In the genomic region with DNA sequence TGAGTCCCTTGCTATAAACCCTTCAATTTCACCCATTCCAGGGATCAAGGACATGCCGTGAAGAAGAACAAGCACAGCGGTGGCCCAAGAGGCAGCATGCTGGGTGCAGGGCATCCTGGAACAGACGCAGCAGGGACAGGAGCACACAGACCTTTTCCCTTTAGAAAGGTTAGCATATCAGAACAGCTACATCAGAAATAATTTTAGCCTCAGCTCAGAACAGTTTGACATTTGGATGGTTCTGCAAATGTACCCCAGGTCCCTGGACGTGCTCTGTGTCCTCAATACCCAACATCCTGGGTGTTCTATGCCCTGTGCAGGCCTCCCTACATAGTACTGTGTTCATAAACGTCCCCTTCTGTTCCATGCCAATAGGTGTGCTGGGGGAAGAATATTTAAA, we compare ENCODE assay signal across 13 cellular contexts.
DNase-seq lines count a peak whose midpoint lies in the region; ATAC-seq and TF ChIP-seq lines count a peak whose summit lies in the region.
"Had no signal": no experiment of that assay in that cellular context is flagged by ENCODE, and none has a peak within 500 bp of the region (broad histone marks: within the 10 kb centered on the region; RNA-seq: fewer than 3 reads in every experiment).

No MANE protein-coding gene starts in this region.

- no peak for TF ChIP-seq CTCF in VCaP (conservative IDR thresholded peaks at IDR 0.05)
- no peak for TF ChIP-seq CTCF in left ventricle myocardium inferior (IDR thresholded peaks at IDR 0.05; ENCODE audit: borderline replicate concordance)
- no peak for TF ChIP-seq CTCF in psoas muscle (IDR thresholded peaks at IDR 0.05)
- no peak for TF ChIP-seq CTCF in omental fat pad (IDR thresholded peaks at IDR 0.05)

- H3K9me3 ChIP-seq in left ventricle myocardium inferior (replicated peaks), result peaks cover 11% of the 10 kb centered on the region
- H3K9me3 ChIP-seq in psoas muscle, result no peaks in the 10 kb centered on the region

- H3K36me3 ChIP-seq in left ventricle myocardium inferior, result peaks cover 45% of the 10 kb centered on the region
- H3K36me3 ChIP-seq in psoas muscle (ENCODE audit: insufficient read depth in 1 of 2, low read depth in 1 of 2), result peaks cover 8 to 61% of the 10 kb centered on the region in 2 donors

- no peaks in the 10 kb centered on the region for H3K27me3 ChIP-seq in left ventricle myocardium inferior (ENCODE audit: low read depth)
- H3K27me3 ChIP-seq in psoas muscle (ENCODE audit: insufficient read depth in 3 of 3, low read length in 2 of 3), result no peaks in the 10 kb centered on the region
- H3K27me3 ChIP-seq: BLaER1 treated with 17β-estradiol and CSF1 and Interleukin-3, amounts not matched to agents 10 nM and 100 nM had no signal

- ATAC-seq in Right ventricle myocardium superior (ENCODE audit: poor library complexity) (peak; percentile 69), psoas muscle (peak in 3 of 4 donors; percentile 50 to 70 (median 54)), GM18867 (IDR thresholded peaks at IDR 0.05; ENCODE audit: unreplicated experiment) (no peak), omental fat pad (ENCODE audit: low FRiP score) (no peak)
- ATAC-seq: CD8-positive, alpha-beta T cell had no signal

- peaks cover 52% of the 10 kb centered on the region for H3K4me1 ChIP-seq in left ventricle myocardium inferior
- no peaks in the 10 kb centered on the region for H3K4me1 ChIP-seq in psoas muscle
- H3K4me1 ChIP-seq: BLaER1 treated with 17β-estradiol and CSF1 and Interleukin-3, amounts not matched to agents 10 nM and 100 nM had no signal

- no peak overlapping the region for H3K4me3 ChIP-seq in left ventricle myocardium inferior
- H3K4me3 ChIP-seq in psoas muscle, result no peak overlapping the region
- H3K4me3 ChIP-seq: BLaER1 treated with 17β-estradiol and CSF1 and Interleukin-3, amounts not matched to agents 10 nM and 100 nM had no signal

- intact Hi-C loops in Right ventricle myocardium superior (cut with DNase I) (no loop called here), left ventricle myocardium inferior (cut with micrococcal nuclease) (loop anchor here (10.0 kb wide), 1 partner anchor 205 kb away; no protein-coding TSS in a partner anchor), psoas muscle (cut with DNase I) (no loop called here)

- peak overlapping the region; percentile 54; the same call in 1 of the 2 replicates for H3K27ac ChIP-seq in VCaP
- H3K27ac ChIP-seq in left ventricle myocardium inferior (replicated peaks), result peak overlapping the region; percentile 87
- peak overlapping the region; percentile 11 for H3K27ac ChIP-seq in psoas muscle
- no peak overlapping the region for H3K27ac ChIP-seq in caudate nucleus (ENCODE audit: low read depth, low read length)
- H3K27ac ChIP-seq: BLaER1 treated with 17β-estradiol and CSF1 and Interleukin-3, amounts not matched to agents 10 nM and 100 nM had no signal

- 35 to 65% (median 38%) methylated on average over 5 of the region's 5 CpGs for WGBS in psoas muscle, 3 donors

- DNase-seq in Right ventricle myocardium superior (peak; percentile 48), left ventricle myocardium inferior (peak; percentile 42), psoas muscle (no peak), caudate nucleus (lab: John Stamatoyannopoulos, UW) (no peak), omental fat pad (ENCODE audit: low spot score) (no peak)
- DNase-seq: Calu3; CD8-positive, alpha-beta T cell; DMS79 treated with DMSO at 0.1 percent for 48 hours; GF-D8; H9 had no signal

Comparison
In these comparisons a context has a peak if more than half of its experiments do, and no peak if none do; other contexts are left out.
1. ATAC-seq: peak in Right ventricle myocardium superior (single experiment) and psoas muscle (3 of 4); none in GM18867 (single experiment) and omental fat pad (single experiment).
2. DNase-seq: peak in Right ventricle myocardium superior (single experiment) and left ventricle myocardium inferior (single experiment); none in psoas muscle (0 of 2), caudate nucleus (0 of 61) and omental fat pad (single experiment).